27 cellular contexts compared by ENCODE assay signal in genomic region chr17:32722733-32723132, GRCh38.
"Had no signal": no experiment of that assay in that cellular context is flagged by ENCODE, and none has a peak within 500 bp of the region (broad histone marks: within the 10 kb centered on the region; RNA-seq: fewer than 3 reads in every experiment).

No MANE protein-coding gene starts in this region.

- ATAC-seq: activated CD4-positive, alpha-beta T cell treated with anti-CD3 and anti-CD28 coated beads for 36 hours; activated CD8-positive, alpha-beta memory T cell treated with anti-CD3 and anti-CD28 coated beads, Interleukin-2, amount 10 ng/mL, durations not matched to agents 7 days and 5 days; activated CD8-positive, alpha-beta T cell treated with anti-CD3 and anti-CD28 coated beads, Interleukin-2, amount 10 ng/mL, durations not matched to agents 7 days and 5 days; activated T-cell treated with anti-CD3 and anti-CD28 coated beads, Interleukin-2, amount 50 U/mL, for 72 hours; effector memory CD8-positive, alpha-beta T cell; naive thymus-derived CD4-positive, alpha-beta T cell; pancreas; stimulated activated naive B cell treated with anti-CD40 and anti-IgM and Interleukin-4, amounts not matched to agents 10 μg/mL and 1 μg/mL and 100 μg/mL, for 72 hours; T-cell had no signal

- H3K9me3 ChIP-seq: esophagus muscularis mucosa, pancreas, prostate gland, suprapubic skin had no signal

- H3K36me3 ChIP-seq: prostate gland had no signal

- H3K27me3 ChIP-seq: esophagus muscularis mucosa, heart right ventricle, pancreas, stomach, suprapubic skin, tibial nerve had no signal

- DNase-seq: activated B cell treated with CpG ODN at 0.5 μM for 24 hours; activated CD4-positive, alpha-beta T cell treated with anti-CD3 and anti-CD28 coated beads for 36 hours; activated CD8-positive, alpha-beta memory T cell treated with anti-CD3 and anti-CD28 coated beads, Interleukin-2, amount 10 ng/mL, durations not matched to agents 7 days and 5 days; activated CD8-positive, alpha-beta T cell treated with anti-CD3 and anti-CD28 coated beads, Interleukin-2, amount 10 ng/mL, durations not matched to agents 7 days and 5 days; activated effector memory CD4-positive, alpha-beta T cell treated with Interleukin-2 at 50 U/mL for 16 hours; activated naive CD4-positive, alpha-beta T cell treated with Interleukin-2 at 50 U/mL for 16 hours; activated T-cell treated with anti-CD3 and anti-CD28 coated beads, Interleukin-2, amount 50 U/mL, for 72 hours; cerebellar nuclear complex; effector memory CD8-positive, alpha-beta T cell; foreskin melanocyte; heart right ventricle; kidney glomerular epithelial cell; left ventricle myocardium superior; mammary epithelial cell; naive thymus-derived CD4-positive, alpha-beta T cell; pancreas; retina; stimulated activated CD4-positive, alpha-beta T cell treated with anti-CD3 and anti-CD28 coated beads, Interleukin-15, amount 100 ng/mL, for 24 hours; stimulated activated CD4-positive, alpha-beta T cell treated with anti-CD3 and anti-CD28 coated beads, Interleukin-2, amount 100 ng/mL, for 24 hours; stimulated activated naive B cell treated with anti-CD40 and anti-IgM and Interleukin-4, amounts not matched to agents 10 μg/mL and 1 μg/mL and 100 μg/mL, for 72 hours; stomach; T-cell had no signal

- H3K4me1 ChIP-seq: esophagus muscularis mucosa, heart right ventricle, pancreas, prostate gland, stomach, suprapubic skin, tibial nerve had no signal

- H3K4me3 ChIP-seq: coronary artery, esophagus muscularis mucosa, heart right ventricle, pancreas, prostate gland, stomach, suprapubic skin, tibial nerve had no signal

- FAIRE-seq: pancreas had no signal

- H3K27ac ChIP-seq: coronary artery, esophagus muscularis mucosa, heart right ventricle, pancreas, prostate gland, stomach, suprapubic skin, tibial nerve had no signal
